In genomic region chr3:172103724-172104123, GRCh38 we compare ENCODE assay signal across 8 cellular contexts.
DNase-seq lines count a peak whose midpoint lies in the region; ATAC-seq and TF ChIP-seq lines count a peak whose summit lies in the region.

No MANE protein-coding gene starts in this region.

- no peaks in the 10 kb centered on the region for H3K27me3 ChIP-seq in ascending aorta
- no peaks in the 10 kb centered on the region for H3K27me3 ChIP-seq in right lobe of liver
- no peaks in the 10 kb centered on the region for H3K27me3 ChIP-seq in WERI-Rb-1 (ENCODE audit: insufficient read depth, low read depth, severe bottlenecking)
- H3K27me3 ChIP-seq in colonic mucosa, result no peaks in the 10 kb centered on the region

- TF ChIP-seq POLR2A in right lobe of liver (IDR thresholded peaks at IDR 0.05), result no peak

- 65% methylated on average over 2 of the region's 2 CpGs for WGBS in right lobe of liver (ENCODE audit: insufficient coverage, low coverage, low lambda C conversion rate, missing lambda C conversion rate)

- H3K4me1 ChIP-seq in ascending aorta, result peaks cover 16 to 63% of the 10 kb centered on the region in 2 donors
- peaks cover 0 to 62% (median 20%) of the 10 kb centered on the region in 4 donors for H3K4me1 ChIP-seq in right lobe of liver
- no peaks in the 10 kb centered on the region for H3K4me1 ChIP-seq in colonic mucosa

- peaks cover 86% of the 10 kb centered on the region for H3K4me1 Mint-ChIP-seq in HFFc6 (ENCODE audit: low read depth)

- no peak overlapping the region for H3K4me3 ChIP-seq in ascending aorta
- no peak overlapping the region for H3K4me3 ChIP-seq in right lobe of liver
- H3K4me3 ChIP-seq in WERI-Rb-1 (ENCODE audit: low read depth, low read length), result no peak overlapping the region
- no peak overlapping the region for H3K4me3 ChIP-seq in colonic mucosa

- intact Hi-C loops in ascending aorta (cut with DNase I) (no loop called here), right lobe of liver (cut with DNase I) (no loop called here), colonic mucosa (cut with DNase I) (no loop called here)

- peak overlapping the region; percentile 17 to 51 for H3K27ac ChIP-seq in ascending aorta
- H3K27ac ChIP-seq in right lobe of liver, result peak overlapping the region in 2 of 3 donors; percentile 52 to 90
- no peak overlapping the region for H3K27ac ChIP-seq in WERI-Rb-1
- H3K27ac ChIP-seq in colonic mucosa, result no peak overlapping the region

- no peak for TF ChIP-seq CTCF in HFFc6 (IDR thresholded peaks at IDR 0.05)
- no peak for TF ChIP-seq CTCF in ascending aorta (IDR thresholded peaks at IDR 0.05)
- TF ChIP-seq CTCF in right lobe of liver (IDR thresholded peaks at IDR 0.05), result no peak
- TF ChIP-seq CTCF in WERI-Rb-1 (IDR thresholded peaks at IDR 0.05; ENCODE audit: low read depth, low read length), result no peak
- no peak for TF ChIP-seq CTCF in colonic mucosa (IDR thresholded peaks at IDR 0.05)

- H3K27me3 Mint-ChIP-seq in HFFc6 (ENCODE audit: insufficient read depth), result no peaks in the 10 kb centered on the region; the same call in 1 of the 2 replicates

- peak overlapping the region; percentile 30; the same call in 1 of the 2 replicates for H3K4me3 Mint-ChIP-seq in HFFc6

- H3K36me3 ChIP-seq in ascending aorta (no peaks in the 10 kb centered on the region), right lobe of liver (peaks cover 0 to 4% (median 0%) of the 10 kb centered on the region in 4 donors), WERI-Rb-1 (no peaks in the 10 kb centered on the region), colonic mucosa (no peaks in the 10 kb centered on the region)

- H3K9me3 ChIP-seq in ascending aorta (no peaks in the 10 kb centered on the region), right lobe of liver (no peaks in the 10 kb centered on the region), WERI-Rb-1 (ENCODE audit: severe bottlenecking) (no peaks in the 10 kb centered on the region), colonic mucosa (no peaks in the 10 kb centered on the region)

- peaks cover 28% of the 10 kb centered on the region for H3K36me3 Mint-ChIP-seq in HFFc6 (ENCODE audit: low read depth)

- no peak overlapping the region for H3K9ac ChIP-seq in colonic mucosa (ENCODE audit: low read depth in 2 of 2, low read length in 2 of 2)

- peak; percentile 26 for DNase-seq in A172 (ENCODE audit: low spot score)
- DNase-seq in HFFc6, result peak; percentile 68
- DNase-seq in ascending aorta (ENCODE audit: low spot score in 2 of 2), result no peak
- DNase-seq in right lobe of liver, result no peak
- DNase-seq in hippocampal formation (lab: John Stamatoyannopoulos, UW), result no peak
- no peak for DNase-seq in inferior parietal cortex (ENCODE audit: extremely low spot score)
- DNase-seq in WERI-Rb-1, result no peak
- no peak for DNase-seq in colonic mucosa

- H3K27ac Mint-ChIP-seq in HFFc6, result peak overlapping the region; percentile 69

- no peak for ATAC-seq in right lobe of liver

- no peaks in the 10 kb centered on the region for H3K9me3 Mint-ChIP-seq in HFFc6

Comparison
In these comparisons a context has a peak if more than half of its experiments do, and no peak if none do; other contexts are left out.
1. DNase-seq: peak in A172 (single experiment) and HFFc6 (single experiment); none in ascending aorta (0 of 2), right lobe of liver (0 of 3), hippocampal formation (0 of 2), inferior parietal cortex (single experiment), WERI-Rb-1 (single experiment) and colonic mucosa (single experiment).
2. H3K27ac ChIP-seq: peak in ascending aorta (2 of 2) and right lobe of liver (2 of 3); none in WERI-Rb-1 (single experiment) and colonic mucosa (single experiment).